15 cellular contexts compared by ENCODE assay signal in genomic region chr3:72953325-72953956, GRCh38. TPM values are rescaled to one million over a fixed set of nuclear protein-coding genes. Genes with fewer than 3 reads are reported as not detected.
DNase-seq lines count a peak whose midpoint lies in the region; ATAC-seq and TF ChIP-seq lines count a peak whose summit lies in the region.
"Had no signal": no experiment of that assay in that cellular context is flagged by ENCODE, and none has a peak within 500 bp of the region (broad histone marks: within the 10 kb centered on the region; RNA-seq: fewer than 3 reads in every experiment).

No MANE protein-coding gene starts in this region.

- no peak overlapping the region for H4K91ac ChIP-seq in mesenchymal stem cell (ENCODE audit: low read length)

- H3K9me3 ChIP-seq in endodermal cell (ENCODE audit: control insufficient read depth, low read length) (no peaks in the 10 kb centered on the region), mesenchymal stem cell (ENCODE audit: control insufficient read depth, low read length) (no peaks in the 10 kb centered on the region)

- peak overlapping the region; percentile 16 for H3K9ac ChIP-seq in endodermal cell (ENCODE audit: extremely low read depth, low read length, poor library complexity, severe bottlenecking)
- H3K9ac ChIP-seq in mesenchymal stem cell (ENCODE audit: low read length), result no peak overlapping the region

- no peak overlapping the region for H3K23ac ChIP-seq in mesenchymal stem cell (ENCODE audit: low read length in 2 of 2)

- H3K27me3 ChIP-seq in endodermal cell (ENCODE audit: control insufficient read depth, insufficient read depth, low read length, poor library complexity, severe bottlenecking), result no peaks in the 10 kb centered on the region
- H3K27me3 ChIP-seq in mesenchymal stem cell (ENCODE audit: control insufficient read depth in 1 of 2, insufficient read depth in 1 of 2, low read length in 2 of 2), result no peaks in the 10 kb centered on the region

- no peak overlapping the region for H3K4me2 ChIP-seq in mesenchymal stem cell (ENCODE audit: low read length, poor library complexity, severe bottlenecking)

- no peak overlapping the region for H2BK5ac ChIP-seq in mesenchymal stem cell (ENCODE audit: low read depth, low read length, poor library complexity, severe bottlenecking)

- DNase-seq in ELF-1 (ENCODE audit: low read depth, low spot score) (peak; percentile 22), NCI-H226 (peak; percentile 63), endodermal cell (peak; percentile 74), mesenchymal stem cell (peak; percentile 47), NCI-H187 treated with DMSO at 0.1 percent for 48 hours (lab: John Stamatoyannopoulos, UW) (no peak), NCI-H2029 (lab: John Stamatoyannopoulos, UW) (no peak), sciatic nerve (ENCODE audit: low spot score) (no peak)
- DNase-seq: activated CD8-positive, alpha-beta T cell treated with anti-CD3 and anti-CD28 coated beads, Interleukin-2, amount 10 ng/mL, durations not matched to agents 7 days and 5 days; CD4-positive, alpha-beta memory T cell; NCI-H2081 treated with DMSO at 0.1 percent for 48 hours; NCI-H748 treated with DMSO at 0.1 percent for 48 hours; SW 1271; WERI-Rb-1 had no signal

- H3K27ac Mint-ChIP-seq in endodermal cell, result peak overlapping the region; percentile 84
- H3K27ac Mint-ChIP-seq: activated CD8-positive, alpha-beta T cell treated with anti-CD3 and anti-CD28 coated beads, Interleukin-2, amount 10 ng/mL, durations not matched to agents 7 days and 5 days; CD4-positive, alpha-beta memory T cell had no signal

- no peak overlapping the region for H2BK12ac ChIP-seq in mesenchymal stem cell (ENCODE audit: low read length in 2 of 2)

- H3K4ac ChIP-seq in mesenchymal stem cell (ENCODE audit: low read depth in 1 of 2, low read length in 2 of 2), result no peak overlapping the region

- intact Hi-C loops in sciatic nerve (cut with DNase I), result no loop called here

- H3K9me3 Mint-ChIP-seq in endodermal cell, result no peaks in the 10 kb centered on the region
- H3K9me3 Mint-ChIP-seq: CD4-positive, alpha-beta memory T cell; neural crest cell had no signal

- WGBS in endodermal cell (ENCODE audit: insufficient coverage in 1 of 2, insufficient read length in 1 of 2), 2 experiments, result 60 to 63% methylated on average over 3 to 7 of the region's 7 CpGs
- 72% methylated on average over 6 of the region's 7 CpGs for WGBS in mesenchymal stem cell

- H3K14ac ChIP-seq in mesenchymal stem cell (ENCODE audit: low read length in 2 of 2), result no peak overlapping the region

- peaks cover 8% of the 10 kb centered on the region for H3K4me1 ChIP-seq in endodermal cell (ENCODE audit: control insufficient read depth, insufficient read depth, low read length)
- no peaks in the 10 kb centered on the region for H3K4me1 ChIP-seq in mesenchymal stem cell (ENCODE audit: control insufficient read depth, insufficient read depth, low read depth, low read length)

- H3K4me3 ChIP-seq in endodermal cell (ENCODE audit: low read length) (no peak overlapping the region), mesenchymal stem cell (ENCODE audit: insufficient read depth in 1 of 2, low read depth in 1 of 2, low read length in 2 of 2) (no peak overlapping the region)

- no peak overlapping the region for H2BK120ac ChIP-seq in mesenchymal stem cell (ENCODE audit: low read depth, low read length)

- H3K79me1 ChIP-seq in mesenchymal stem cell (replicated peaks; ENCODE audit: low read length, poor library complexity, severe bottlenecking), result no peaks in the 10 kb centered on the region

- H2BK15ac ChIP-seq in mesenchymal stem cell (ENCODE audit: low read depth, poor library complexity, severe bottlenecking), result no peak overlapping the region

- TF ChIP-seq CTCF in endodermal cell (conservative IDR thresholded peaks at IDR 0.05), result no peak

- H4K8ac ChIP-seq in mesenchymal stem cell (ENCODE audit: low read length), result no peak overlapping the region

- no peak overlapping the region for H2AFZ ChIP-seq in mesenchymal stem cell (ENCODE audit: low read depth, low read length)

- H2AK5ac ChIP-seq in mesenchymal stem cell (ENCODE audit: low read length, severe bottlenecking), result no peak overlapping the region

- no peak overlapping the region for H3K18ac ChIP-seq in mesenchymal stem cell (ENCODE audit: low read depth in 1 of 2, low read length in 2 of 2)

- H3K4me3 Mint-ChIP-seq in endodermal cell, result no peak overlapping the region
- H3K4me3 Mint-ChIP-seq: activated CD8-positive, alpha-beta T cell treated with anti-CD3 and anti-CD28 coated beads, Interleukin-2, amount 10 ng/mL, durations not matched to agents 7 days and 5 days; CD4-positive, alpha-beta memory T cell; neural crest cell had no signal

- H3K27ac ChIP-seq in endodermal cell (ENCODE audit: low read depth, low read length) (no peak overlapping the region), mesenchymal stem cell (ENCODE audit: low read length, poor library complexity, severe bottlenecking) (no peak overlapping the region)
- H3K27ac ChIP-seq: WERI-Rb-1 had no signal

- H3K36me3 ChIP-seq in endodermal cell (ENCODE audit: control insufficient read depth, insufficient read depth, low read length) (no peaks in the 10 kb centered on the region), mesenchymal stem cell (ENCODE audit: control insufficient read depth in 1 of 2, insufficient read depth in 2 of 2, low read depth in 1 of 2, low read length in 2 of 2) (no peaks in the 10 kb centered on the region)
- H3K36me3 ChIP-seq: WERI-Rb-1 had no signal

- ATAC-seq in HG02885 (IDR thresholded peaks at IDR 0.05; ENCODE audit: poor library complexity, unreplicated experiment) (no peak), sciatic nerve (no peak)
- ATAC-seq: activated CD8-positive, alpha-beta T cell treated with anti-CD3 and anti-CD28 coated beads, Interleukin-2, amount 10 ng/mL, durations not matched to agents 7 days and 5 days had no signal

- no peaks in the 10 kb centered on the region for H3K27me3 Mint-ChIP-seq in endodermal cell (ENCODE audit: insufficient read depth)

- H3K4me1 Mint-ChIP-seq in endodermal cell, result peaks cover 44% of the 10 kb centered on the region

- no peaks in the 10 kb centered on the region for H3K36me3 Mint-ChIP-seq in endodermal cell (ENCODE audit: low read depth)
- H3K36me3 Mint-ChIP-seq: CD4-positive, alpha-beta memory T cell had no signal

RNA-seq across cellular contexts. Expression of gene PPP4R2, which starts 43.2 kb away (rescaled TPM):
- 100 to 1,000 TPM; 133 to 157 TPM for total RNA-seq in endodermal cell
- polyA plus RNA-seq in endodermal cell (2013, experiment 1 of 2), result 76.2 TPM
- 85.4 TPM for polyA plus RNA-seq in endodermal cell (2013, experiment 2 of 2)
- polyA plus RNA-seq in mesenchymal stem cell (2013, experiment 1 of 2), result 25.2 TPM
- 26.0 TPM for polyA plus RNA-seq in mesenchymal stem cell (2013, experiment 2 of 2)
- 113 TPM for total RNA-seq in sciatic nerve

Comparison
In these comparisons a context has a peak if more than half of its experiments do, and no peak if none do; other contexts are left out.
1. DNase-seq: peak in ELF-1 (single experiment), NCI-H226 (single experiment), endodermal cell (single experiment) and mesenchymal stem cell (single experiment); none in NCI-H187 treated with DMSO at 0.1 percent for 48 hours (single experiment), NCI-H2029 (single experiment) and sciatic nerve (single experiment).